In genomic region chr12:58321414-58321813, GRCh38 we compare ENCODE assay signal across 15 cellular contexts.
DNase-seq lines count a peak whose midpoint lies in the region; ATAC-seq and TF ChIP-seq lines count a peak whose summit lies in the region.
"Had no signal": no experiment of that assay in that cellular context is flagged by ENCODE, and none has a peak within 500 bp of the region (broad histone marks: within the 10 kb centered on the region; RNA-seq: fewer than 3 reads in every experiment).

No MANE protein-coding gene starts in this region.

- H4K20me1 ChIP-seq in OCI-LY3 (ENCODE audit: insufficient read depth, low read length): no peaks in the 10 kb centered on the region

- no peak for TF ChIP-seq CTCF in OCI-LY3 (IDR thresholded peaks at IDR 0.05; ENCODE audit: low read depth, low read length)
- TF ChIP-seq CTCF in CD4-positive, alpha-beta T cell (IDR thresholded peaks at IDR 0.05): no peak

- H3K27ac Mint-ChIP-seq in activated CD4-positive, alpha-beta T cell treated with anti-CD3 and anti-CD28 coated beads, Interleukin-2, amount 10 ng/mL, durations not matched to agents 24 days and 14 days: no peak overlapping the region
- H3K27ac Mint-ChIP-seq in CD4-positive, alpha-beta T cell: no peak overlapping the region
- H3K27ac Mint-ChIP-seq: dendritic cell treated with granulocyte-macrophage colony-stimulating factor and Interleukin-4, amounts not matched to agents 40 ng/mL and 50 ng/mL, for 4 days had no signal

- H3K27me3 ChIP-seq in OCI-LY3 (ENCODE audit: low read depth, low read length) (no peaks in the 10 kb centered on the region), right cardiac atrium (ENCODE audit: control insufficient read depth, insufficient read depth) (no peaks in the 10 kb centered on the region)
- H3K27me3 ChIP-seq in CD4-positive, alpha-beta T cell (ENCODE audit: control insufficient read depth, insufficient read depth, low read length): no peaks in the 10 kb centered on the region
- H3K27me3 ChIP-seq: BE2C, esophagus squamous epithelium had no signal

- H3K9me3 ChIP-seq in OCI-LY3 (ENCODE audit: insufficient read depth, low read length) (no peaks in the 10 kb centered on the region), right cardiac atrium (ENCODE audit: control insufficient read depth, low read length) (no peaks in the 10 kb centered on the region)
- no peaks in the 10 kb centered on the region for H3K9me3 ChIP-seq in CD4-positive, alpha-beta T cell (ENCODE audit: control insufficient read depth, low read length)
- H3K9me3 ChIP-seq: BE2C, esophagus squamous epithelium had no signal

- peaks cover 12% of the 10 kb centered on the region for H3K4me1 ChIP-seq in OCI-LY3 (ENCODE audit: low read length)
- no peaks in the 10 kb centered on the region for H3K4me1 ChIP-seq in right cardiac atrium (ENCODE audit: control insufficient read depth, insufficient read depth, low read length)
- H3K4me1 ChIP-seq: BE2C had no signal

- H3K79me2 ChIP-seq in OCI-LY3 (ENCODE audit: low read length): no peaks in the 10 kb centered on the region

- H3K9ac ChIP-seq in OCI-LY3 (ENCODE audit: low read length): peak overlapping the region; percentile 16; the same call in 1 of the 2 replicates

- no peak overlapping the region for H2AFZ ChIP-seq in OCI-LY3 (ENCODE audit: low read depth, low read length)

- no peaks in the 10 kb centered on the region for H3K36me3 ChIP-seq in OCI-LY3 (replicated peaks; ENCODE audit: low read depth, low read length)
- H3K36me3 ChIP-seq: BE2C, esophagus squamous epithelium had no signal

- POLR2A ChIA-PET in CD4-positive, alpha-beta T cell (lab: Charles Lee): no interaction called here

- no peak overlapping the region for H3K4me3 ChIP-seq in OCI-LY3 (ENCODE audit: low read length)
- H3K4me3 ChIP-seq in right cardiac atrium (ENCODE audit: low read length): no peak overlapping the region
- H3K4me3 ChIP-seq: esophagus squamous epithelium had no signal

- H3K9me3 Mint-ChIP-seq in activated CD4-positive, alpha-beta T cell treated with anti-CD3 and anti-CD28 coated beads, Interleukin-2, amount 10 ng/mL, durations not matched to agents 24 days and 14 days: no peaks in the 10 kb centered on the region
- peaks cover 3% of the 10 kb centered on the region for H3K9me3 Mint-ChIP-seq in CD4-positive, alpha-beta T cell

- H3K4me3 Mint-ChIP-seq in activated CD4-positive, alpha-beta T cell treated with anti-CD3 and anti-CD28 coated beads, Interleukin-2, amount 10 ng/mL, durations not matched to agents 24 days and 14 days: no peak overlapping the region
- no peak overlapping the region for H3K4me3 Mint-ChIP-seq in CD4-positive, alpha-beta T cell
- H3K4me3 Mint-ChIP-seq: dendritic cell treated with granulocyte-macrophage colony-stimulating factor and Interleukin-4, amounts not matched to agents 40 ng/mL and 50 ng/mL, for 4 days had no signal

- no peak for DNase-seq in activated CD4-positive, alpha-beta T cell treated with anti-CD3 and anti-CD28 coated beads, Interleukin-2, amount 10 ng/mL, durations not matched to agents 24 days and 14 days
- no peak for DNase-seq in CD4-positive, alpha-beta T cell
- DNase-seq in DMS53 (lab: John Stamatoyannopoulos, UW): no peak
- no peak for DNase-seq in right cardiac atrium
- DNase-seq: activated gamma-delta T cell treated with Interleukin-2 at 50 U/mL for 16 hours; BE2C; esophagus squamous epithelium; left cardiac atrium; stimulated activated CD4-positive, alpha-beta T cell treated with anti-CD3 and anti-CD28 coated beads, Interleukin-2, amount 100 ng/mL, for 24 hours had no signal

- no peaks in the 10 kb centered on the region for H3K36me3 Mint-ChIP-seq in activated CD4-positive, alpha-beta T cell treated with anti-CD3 and anti-CD28 coated beads, Interleukin-2, amount 10 ng/mL, durations not matched to agents 24 days and 14 days (ENCODE audit: low read depth)
- no peaks in the 10 kb centered on the region for H3K36me3 Mint-ChIP-seq in CD4-positive, alpha-beta T cell (ENCODE audit: low read depth)

- peak; percentile 99 for ATAC-seq in GM18868 (IDR thresholded peaks at IDR 0.05; ENCODE audit: unreplicated experiment)
- peak; percentile 85 for ATAC-seq in GM21526 (IDR thresholded peaks at IDR 0.05; ENCODE audit: low FRiP score, unreplicated experiment)
- peak; percentile 88 for ATAC-seq in HG03095 (IDR thresholded peaks at IDR 0.05; ENCODE audit: unreplicated experiment)
- ATAC-seq in CD4-positive, alpha-beta T cell (ENCODE audit: poor library complexity): no peak
- ATAC-seq in right cardiac atrium: no peak
- ATAC-seq: left cardiac atrium had no signal

- no peaks in the 10 kb centered on the region for H3K4me1 Mint-ChIP-seq in activated CD4-positive, alpha-beta T cell treated with anti-CD3 and anti-CD28 coated beads, Interleukin-2, amount 10 ng/mL, durations not matched to agents 24 days and 14 days
- no peaks in the 10 kb centered on the region for H3K4me1 Mint-ChIP-seq in CD4-positive, alpha-beta T cell (ENCODE audit: low read depth)

- CTCF ChIA-PET in CD4-positive, alpha-beta T cell (lab: Charles Lee): no interaction called here

- H3K27ac ChIP-seq in OCI-LY3 (ENCODE audit: low read length) (peak overlapping the region; percentile 28; the same call in 1 of the 2 replicates), right cardiac atrium (ENCODE audit: low read length) (no peak overlapping the region)
- H3K27ac ChIP-seq in CD4-positive, alpha-beta T cell (ENCODE audit: low read depth, low read length): no peak overlapping the region
- H3K27ac ChIP-seq: esophagus squamous epithelium, HL-60 had no signal

- peak overlapping the region; percentile 57 for H3K4me2 ChIP-seq in OCI-LY3 (ENCODE audit: low read length)

- intact Hi-C loops in activated CD4-positive, alpha-beta T cell treated with anti-CD3 and anti-CD28 coated beads, Interleukin-2, amount 10 ng/mL, durations not matched to agents 24 days and 14 days (cut with micrococcal nuclease): no loop called here
- intact Hi-C loops in CD4-positive, alpha-beta T cell (cut with DNase I, micrococcal nuclease): no loop called here
- intact Hi-C loops in right cardiac atrium (cut with DNase I): no loop called here

- no peaks in the 10 kb centered on the region for H3K27me3 Mint-ChIP-seq in activated CD4-positive, alpha-beta T cell treated with anti-CD3 and anti-CD28 coated beads, Interleukin-2, amount 10 ng/mL, durations not matched to agents 24 days and 14 days
- peaks cover 8% of the 10 kb centered on the region for H3K27me3 Mint-ChIP-seq in CD4-positive, alpha-beta T cell

- 91% methylated on average over 3 of the region's 3 CpGs for WGBS in right cardiac atrium

Comparison
In these comparisons a context has a peak if more than half of its experiments do, and no peak if none do; other contexts are left out.
1. ATAC-seq: peak in GM18868 (single experiment), GM21526 (single experiment) and HG03095 (single experiment); none in CD4-positive, alpha-beta T cell (single experiment) and right cardiac atrium (0 of 2).